ENCODE assay signal across 16 cellular contexts in genomic region chr7:138006106-138006505, GRCh38. TPM values are rescaled to one million over a fixed set of nuclear protein-coding genes. Genes with fewer than 3 reads are reported as not detected.
DNase-seq lines count a peak whose midpoint lies in the region; ATAC-seq and TF ChIP-seq lines count a peak whose summit lies in the region.
"Had no signal": no experiment of that assay in that cellular context is flagged by ENCODE, and none has a peak within 500 bp of the region (broad histone marks: within the 10 kb centered on the region; RNA-seq: fewer than 3 reads in every experiment).

No MANE protein-coding gene starts in this region.

- H2AK5ac ChIP-seq in mesendoderm (ENCODE audit: low read length), result no peak overlapping the region

- H3K56ac ChIP-seq in mesendoderm (ENCODE audit: low read length), result no peak overlapping the region

- no peaks in the 10 kb centered on the region for H4K20me1 ChIP-seq in MM.1S (ENCODE audit: insufficient read depth, low read length)

- H3K9ac ChIP-seq in mesendoderm (ENCODE audit: low read length), result no peak overlapping the region
- H3K9ac ChIP-seq in MM.1S (ENCODE audit: low read length), result no peak overlapping the region

- no peak overlapping the region for H2BK5ac ChIP-seq in mesendoderm (ENCODE audit: low read length)

- no peak overlapping the region for H3K18ac ChIP-seq in mesendoderm (ENCODE audit: low read length)

- DNase-seq in right atrium auricular region (ENCODE audit: low spot score), result peak; percentile 32
- DNase-seq in Right ventricle myocardium superior, result no peak
- peak; percentile 55 for DNase-seq in choroid plexus epithelial cell (ENCODE audit: low read depth)
- no peak for DNase-seq in mesendoderm
- no peak for DNase-seq in coronary artery (ENCODE audit: low spot score)
- no peak for DNase-seq in MM.1S
- DNase-seq in NCI-H146 treated with DMSO at 0.1 percent for 48 hours (lab: John Stamatoyannopoulos, UW; ENCODE audit: unreplicated experiment), result no peak
- DNase-seq: BE2C; CD8-positive, alpha-beta T cell; COR-L47; DMS153; DMS79 treated with DMSO at 0.1 percent for 48 hours; EL had no signal

- peak overlapping the region; percentile 65 for H3K4ac ChIP-seq in mesendoderm (ENCODE audit: low read depth, low read length)

- no peak overlapping the region for H4K8ac ChIP-seq in mesendoderm (ENCODE audit: low read depth, low read length)

- ATAC-seq in Right ventricle myocardium superior (ENCODE audit: poor library complexity) (no peak), GM19463 (IDR thresholded peaks at IDR 0.05; ENCODE audit: unreplicated experiment) (no peak)
- ATAC-seq: CD8-positive, alpha-beta T cell had no signal

- H3K9me3 ChIP-seq in right atrium auricular region (no peaks in the 10 kb centered on the region), MM.1S (replicated peaks; ENCODE audit: insufficient read depth, low read length) (no peaks in the 10 kb centered on the region)
- H3K9me3 ChIP-seq: BE2C had no signal

- H3K36me3 ChIP-seq in right atrium auricular region (no peaks in the 10 kb centered on the region), mesendoderm (ENCODE audit: control insufficient read depth, insufficient read depth, low read length) (no peaks in the 10 kb centered on the region), MM.1S (replicated peaks; ENCODE audit: insufficient read depth, low read length) (no peaks in the 10 kb centered on the region)
- H3K36me3 ChIP-seq: BE2C had no signal

- H3K4me2 ChIP-seq in mesendoderm (ENCODE audit: low read length), result no peak overlapping the region
- no peak overlapping the region for H3K4me2 ChIP-seq in MM.1S (ENCODE audit: low read depth, low read length)

- H2BK120ac ChIP-seq in mesendoderm (ENCODE audit: low read depth, low read length), result no peak overlapping the region

- no peaks in the 10 kb centered on the region for H3K27me3 ChIP-seq in right atrium auricular region
- no peaks in the 10 kb centered on the region for H3K27me3 ChIP-seq in mesendoderm (ENCODE audit: insufficient read depth, low read length, poor library complexity)
- no peaks in the 10 kb centered on the region for H3K27me3 ChIP-seq in MM.1S (replicated peaks; ENCODE audit: insufficient read depth, low read length)
- H3K27me3 ChIP-seq: BE2C had no signal

- intact Hi-C loops in Right ventricle myocardium superior (cut with DNase I), result loop anchor here (5.0 to 10.0 kb wide), 2 partner anchors 51 to 349 kb away; no protein-coding TSS in a partner anchor

- H3K9me2 ChIP-seq in MM.1S (replicated peaks; ENCODE audit: insufficient read depth, low read length), result no peaks in the 10 kb centered on the region

- H3K4me3 ChIP-seq in right atrium auricular region (no peak overlapping the region), choroid plexus epithelial cell (ENCODE audit: low read depth, low read length) (no peak overlapping the region), mesendoderm (ENCODE audit: low read length) (no peak overlapping the region), coronary artery (no peak overlapping the region), MM.1S (ENCODE audit: low read length) (no peak overlapping the region)

- H3K79me2 ChIP-seq in mesendoderm (ENCODE audit: control insufficient read depth, insufficient read depth, low read length), result peaks cover 7% of the 10 kb centered on the region
- H3K79me2 ChIP-seq in MM.1S (ENCODE audit: low read length), result peaks cover 8% of the 10 kb centered on the region

- no peak overlapping the region for H3K23ac ChIP-seq in mesendoderm (ENCODE audit: low read length)

- no peak overlapping the region for H3K27ac ChIP-seq in right atrium auricular region
- H3K27ac ChIP-seq in mesendoderm (ENCODE audit: low read depth, low read length), result no peak overlapping the region
- H3K27ac ChIP-seq in coronary artery, result no peak overlapping the region
- H3K27ac ChIP-seq in MM.1S (ENCODE audit: low read length), result no peak overlapping the region
- H3K27ac ChIP-seq: 22Rv1, C4-2B had no signal

- H3K79me1 ChIP-seq in mesendoderm (ENCODE audit: low read length), result no peaks in the 10 kb centered on the region

- H4K5ac ChIP-seq in mesendoderm (ENCODE audit: low read length), result no peak overlapping the region

- H2AFZ ChIP-seq in MM.1S (ENCODE audit: low read length), result no peak overlapping the region

- peaks cover 0 to 7% of the 10 kb centered on the region in 2 donors for H3K4me1 ChIP-seq in right atrium auricular region
- H3K4me1 ChIP-seq in mesendoderm (ENCODE audit: control insufficient read depth, low read depth, low read length), result no peaks in the 10 kb centered on the region
- peaks cover 20% of the 10 kb centered on the region for H3K4me1 ChIP-seq in MM.1S (ENCODE audit: low read length)
- H3K4me1 ChIP-seq: BE2C had no signal

- no peak overlapping the region for H2BK15ac ChIP-seq in mesendoderm (replicated peaks; ENCODE audit: low read depth)

- WGBS in mesendoderm (ENCODE audit: extremely low coverage, insufficient coverage, low lambda C conversion rate), result no CpG with 5 or more reads among the region's 2 CpGs

- peaks cover 7% of the 10 kb centered on the region for H3F3A ChIP-seq in MM.1S (ENCODE audit: insufficient read depth, low read length)

- no peak for TF ChIP-seq CTCF in right atrium auricular region (IDR thresholded peaks at IDR 0.05)
- TF ChIP-seq CTCF in choroid plexus epithelial cell (conservative IDR thresholded peaks at IDR 0.05; ENCODE audit: low read depth, low read length), result no peak
- TF ChIP-seq CTCF in coronary artery (IDR thresholded peaks at IDR 0.05), result no peak
- TF ChIP-seq CTCF in MM.1S (IDR thresholded peaks at IDR 0.05; ENCODE audit: low read length), result no peak

RNA-seq across cellular contexts. Expression of gene CREB3L2, which starts 4.2 kb away (rescaled TPM):
- total RNA-seq in right atrium auricular region (10 to 100 TPM; 25.6 to 39.6 TPM), Right ventricle myocardium superior (18.1 TPM)
- polyA plus RNA-seq in mesendoderm (2013, experiment 1 of 2), result 32.4 TPM
- polyA plus RNA-seq in mesendoderm (2013, experiment 2 of 2), result 30.3 TPM

Comparison
In these comparisons a context has a peak if more than half of its experiments do, and no peak if none do; other contexts are left out.
1. DNase-seq: peak in right atrium auricular region (single experiment) and choroid plexus epithelial cell (single experiment); none in Right ventricle myocardium superior (single experiment), mesendoderm (single experiment), coronary artery (single experiment), MM.1S (single experiment) and NCI-H146 treated with DMSO at 0.1 percent for 48 hours (single experiment).